Comparison of ENCODE assay signal across 1 cellular context in genomic region chr1:91053630-91054029, GRCh38.
TF ChIP-seq lines count a peak whose summit lies in the region.

No MANE protein-coding gene starts in this region.

TF ChIP-seq in SK-N-SH, 30 proteins besides CTCF, POLR2A, EP300 and RAD21 (continued from another document):
- TF ChIP-seq ZBTB33 (IDR thresholded peaks at IDR 0.05; ENCODE audit: borderline replicate concordance, low read depth) (no peak), YY1 (IDR thresholded peaks at IDR 0.05; ENCODE audit: low read depth) (no peak), FOXJ3 (CRISPR knock-in tag; IDR thresholded peaks at IDR 0.05) (no peak), JUND (IDR thresholded peaks at IDR 0.05) (no peak), MEF2A (IDR thresholded peaks at IDR 0.05; ENCODE audit: borderline replicate concordance, low read depth) (no peak), MXI1 (IDR thresholded peaks at IDR 0.05; ENCODE audit: low read depth, low read length) (no peak), SMC3 (IDR thresholded peaks at IDR 0.05; ENCODE audit: low read depth, low read length) (no peak), FOSL2 (IDR thresholded peaks at IDR 0.05; ENCODE audit: borderline replicate concordance, low read depth) (no peak), NRF1 (IDR thresholded peaks at IDR 0.05; ENCODE audit: low read depth, low read length) (no peak)
